ENCODE assay signal across 15 cellular contexts in genomic region chr9:121773954-121774714, GRCh38.
A peak's percentile ranks its signal among the peaks of the same experiment; 100 is the strongest.
DNase-seq lines count a peak whose midpoint lies in the region; ATAC-seq and TF ChIP-seq lines count a peak whose summit lies in the region.
"Had no signal": no experiment of that assay in that cellular context is flagged by ENCODE, and none has a peak within 500 bp of the region (broad histone marks: within the 10 kb centered on the region; RNA-seq: fewer than 3 reads in every experiment).

No MANE protein-coding gene starts in this region.

- H3K4me1 ChIP-seq in BLaER1 (peaks cover 32% of the 10 kb centered on the region), RWPE2 (ENCODE audit: insufficient read depth, poor library complexity, severe bottlenecking) (no peaks in the 10 kb centered on the region), right cardiac atrium (ENCODE audit: control insufficient read depth, insufficient read depth, low read length) (no peaks in the 10 kb centered on the region), sigmoid colon (peaks cover 0 to 32% (median 24%) of the 10 kb centered on the region in 4 donors)
- H3K4me1 ChIP-seq: pancreas, vagina had no signal

- 90% methylated on average over 19 of the region's 19 CpGs for WGBS in right cardiac atrium
- WGBS in sigmoid colon, 2 donors, result 85 to 89% methylated on average over 19 of the region's 19 CpGs

- DNase-seq in RWPE2 (ENCODE audit: low spot score), result peak; percentile 53
- DNase-seq in right cardiac atrium, result peak; percentile 11 to 54 (median 16)
- DNase-seq in sigmoid colon, result peak; percentile 63
- DNase-seq in GM19238 (ENCODE audit: insufficient read length, low spot score), result no peak
- DNase-seq in SK-N-DZ (ENCODE audit: low spot score), result no peak
- DNase-seq in HuH-7 (ENCODE audit: low spot score), result no peak
- no peak for DNase-seq in mesenteric fat pad (ENCODE audit: low spot score)
- DNase-seq: KBM-7; NCI-H1092 treated with DMSO at 0.1 percent for 48 hours; NK-92 treated with Interleukin-12 subunit alpha and Interleukin-12 subunit beta, amount 100 ng/mL, for 24 hours; stimulated activated naive CD4-positive, alpha-beta T cell had no signal

- H3K9ac ChIP-seq in BLaER1, result peak overlapping the region; percentile 22; the same call in 1 of the 2 replicates

- peak overlapping the region; percentile 78 for H3K4me2 ChIP-seq in BLaER1

- no peak for ATAC-seq in RWPE2 (ENCODE audit: low read depth)
- peak in 1 of 2 donors; percentile 10 for ATAC-seq in right cardiac atrium
- ATAC-seq: activated naive CD4-positive, alpha-beta T cell treated with anti-CD3 and anti-CD28 coated beads, Interleukin-2, amount 50 U/mL, for 72 hours had no signal

- TF ChIP-seq EP300 in sigmoid colon (IDR thresholded peaks at IDR 0.05), result no peak

- peaks cover 14% of the 10 kb centered on the region for H3K9me3 ChIP-seq in BLaER1
- H3K9me3 ChIP-seq in RWPE2 (ENCODE audit: severe bottlenecking), result no peaks in the 10 kb centered on the region
- H3K9me3 ChIP-seq in right cardiac atrium (ENCODE audit: control insufficient read depth, low read length), result no peaks in the 10 kb centered on the region
- no peaks in the 10 kb centered on the region for H3K9me3 ChIP-seq in sigmoid colon
- H3K9me3 ChIP-seq: pancreas, vagina had no signal

- no peak for TF ChIP-seq POLR2A in sigmoid colon (IDR thresholded peaks at IDR 0.05)

- peaks cover 83% of the 10 kb centered on the region for H3K36me3 ChIP-seq in BLaER1
- peaks cover 71% of the 10 kb centered on the region for H3K36me3 ChIP-seq in RWPE2 (ENCODE audit: low read depth)
- peaks cover 42 to 91% (median 74%) of the 10 kb centered on the region in 4 donors for H3K36me3 ChIP-seq in sigmoid colon

- H3K27ac ChIP-seq in BLaER1 (peak overlapping the region; percentile 71), RWPE2 (ENCODE audit: poor library complexity, severe bottlenecking) (no peak overlapping the region), right cardiac atrium (ENCODE audit: low read length) (no peak overlapping the region), sigmoid colon (peak overlapping the region in 3 of 4 donors; percentile 6 to 59 (median 58))
- H3K27ac ChIP-seq: pancreas, vagina had no signal

- TF ChIP-seq CTCF in RWPE2 (IDR thresholded peaks at IDR 0.05; ENCODE audit: poor library complexity, severe bottlenecking) (no peak), sigmoid colon (IDR thresholded peaks at IDR 0.05) (no peak)

- intact Hi-C loops in right cardiac atrium (cut with DNase I), result loop anchor here in 1 of 4 donors (10.0 kb wide), 2 partner anchors 61 to 79 kb away; no protein-coding TSS in a partner anchor
- intact Hi-C loops in sigmoid colon (cut with DNase I), result no loop called here

- no peaks in the 10 kb centered on the region for H3K27me3 ChIP-seq in BLaER1
- no peaks in the 10 kb centered on the region for H3K27me3 ChIP-seq in RWPE2 (ENCODE audit: insufficient read depth, poor library complexity, severe bottlenecking)
- H3K27me3 ChIP-seq in right cardiac atrium (ENCODE audit: control insufficient read depth, insufficient read depth), result no peaks in the 10 kb centered on the region
- no peaks in the 10 kb centered on the region for H3K27me3 ChIP-seq in sigmoid colon
- H3K27me3 ChIP-seq: pancreas, vagina had no signal

- H3K4me3 ChIP-seq in BLaER1 (peak overlapping the region; percentile 9; the same call in 1 of the 2 replicates), RWPE2 (ENCODE audit: severe bottlenecking) (no peak overlapping the region), right cardiac atrium (ENCODE audit: low read length) (no peak overlapping the region), sigmoid colon (no peak overlapping the region)
- H3K4me3 ChIP-seq: pancreas, vagina had no signal

- no peaks in the 10 kb centered on the region for H4K20me1 ChIP-seq in BLaER1

Comparison
In these comparisons a context has a peak if more than half of its experiments do, and no peak if none do; other contexts are left out.
1. H3K27ac ChIP-seq: peak in BLaER1 (single experiment) and sigmoid colon (3 of 4); none in RWPE2 (single experiment) and right cardiac atrium (single experiment).
2. DNase-seq: peak in RWPE2 (single experiment), right cardiac atrium (3 of 3) and sigmoid colon (single experiment); none in GM19238 (single experiment), SK-N-DZ (single experiment), HuH-7 (single experiment) and mesenteric fat pad (single experiment).